ENCODE assay signal across 14 cellular contexts in genomic region chr4:876780-877179, GRCh38. TPM values are rescaled to one million over a fixed set of nuclear protein-coding genes. Genes with fewer than 3 reads are reported as not detected.
DNase-seq lines count a peak whose midpoint lies in the region; FAIRE-seq and TF ChIP-seq lines count a peak whose summit lies in the region.
"Had no signal": no experiment of that assay in that cellular context is flagged by ENCODE, and none has a peak within 500 bp of the region (broad histone marks: within the 10 kb centered on the region; RNA-seq: fewer than 3 reads in every experiment).

No MANE protein-coding gene starts in this region.

- H3F3A ChIP-seq in Loucy (ENCODE audit: low read depth): no peaks in the 10 kb centered on the region

- no peaks in the 10 kb centered on the region for H3K27me3 ChIP-seq in Loucy (ENCODE audit: insufficient read depth, low read length, poor library complexity, severe bottlenecking)

- H2AFZ ChIP-seq in Loucy (ENCODE audit: low read length): no peak overlapping the region

- no peak for DNase-seq in T-helper 2 cell treated with Interferon-gamma antibody and Interleukin-4, amounts not matched to agents 5 μg/mL and 100 μg/mL, for 36 hours (ENCODE audit: low spot score)
- DNase-seq in T-helper 2 cell: no peak
- DNase-seq in choroid plexus epithelial cell (ENCODE audit: low read depth): no peak
- no peak for DNase-seq in progenitor cell of endocrine pancreas (ENCODE audit: low spot score, unreplicated experiment)
- no peak for DNase-seq in kidney
- DNase-seq in DMS 273 (lab: John Stamatoyannopoulos, UW; ENCODE audit: unreplicated experiment): no peak
- no peak for DNase-seq in amygdala (lab: John Stamatoyannopoulos, UW)
- DNase-seq: activated CD4-positive, alpha-beta T cell treated with anti-CD3 and anti-CD28 coated beads for 4 hours; effector memory CD4-positive, alpha-beta T cell; EL; NCI-H226; Right ventricle myocardium superior had no signal

- no peak overlapping the region for H3K4me3 ChIP-seq in Loucy (ENCODE audit: low read length, poor library complexity, severe bottlenecking)
- H3K4me3 ChIP-seq in choroid plexus epithelial cell (ENCODE audit: low read depth, low read length): no peak overlapping the region
- H3K4me3 ChIP-seq in kidney (ENCODE audit: low read length in 2 of 2): no peak overlapping the region
- H3K4me3 ChIP-seq: A549 had no signal

- H3K9ac ChIP-seq in Loucy (ENCODE audit: low read depth, low read length, poor library complexity, severe bottlenecking) (no peak overlapping the region), kidney (ENCODE audit: low read length in 2 of 2) (no peak overlapping the region)

- no peak overlapping the region for H3K4me3 Mint-ChIP-seq in T-helper 2 cell treated with Interferon-gamma antibody and Interleukin-4, amounts not matched to agents 5 μg/mL and 100 μg/mL, for 36 hours
- H3K4me3 Mint-ChIP-seq in progenitor cell of endocrine pancreas (ENCODE audit: low read depth): no peak overlapping the region

- H3K9me3 ChIP-seq in Loucy (ENCODE audit: insufficient read depth, low read depth, low read length) (no peaks in the 10 kb centered on the region), kidney (ENCODE audit: control insufficient read depth in 1 of 2, low read length in 2 of 2) (no peaks in the 10 kb centered on the region)
- H3K9me3 ChIP-seq: A549 had no signal

- H4K20me1 ChIP-seq in Loucy (ENCODE audit: insufficient read depth, low read length, poor library complexity, severe bottlenecking): no peaks in the 10 kb centered on the region

- TF ChIP-seq CTCF in Loucy (conservative IDR thresholded peaks at IDR 0.05; ENCODE audit: low read length) (peak; percentile 45), choroid plexus epithelial cell (conservative IDR thresholded peaks at IDR 0.05; ENCODE audit: low read depth, low read length) (peak; percentile 42), progenitor cell of endocrine pancreas (IDR thresholded peaks at IDR 0.05; ENCODE audit: unreplicated experiment) (peak; percentile 29), kidney (IDR thresholded peaks at IDR 0.05; ENCODE audit: borderline replicate concordance, extremely low read depth, insufficient read depth) (no peak)

- H3K9me3 Mint-ChIP-seq in T-helper 2 cell treated with Interferon-gamma antibody and Interleukin-4, amounts not matched to agents 5 μg/mL and 100 μg/mL, for 36 hours: no peaks in the 10 kb centered on the region
- no peaks in the 10 kb centered on the region for H3K9me3 Mint-ChIP-seq in progenitor cell of endocrine pancreas (ENCODE audit: low read depth)

- no peaks in the 10 kb centered on the region for H3K9me2 ChIP-seq in Loucy (replicated peaks; ENCODE audit: low read depth, low read length)

- H3K4me1 ChIP-seq in Loucy (ENCODE audit: insufficient read depth, low read length, poor library complexity, severe bottlenecking) (no peaks in the 10 kb centered on the region), kidney (ENCODE audit: control insufficient read depth in 1 of 2, insufficient read depth in 1 of 2, low read depth in 1 of 2, low read length in 2 of 2) (peaks cover 0 to 7% of the 10 kb centered on the region in 2 donors)
- H3K4me1 ChIP-seq: A549 had no signal

- H3K36me3 Mint-ChIP-seq in T-helper 2 cell treated with Interferon-gamma antibody and Interleukin-4, amounts not matched to agents 5 μg/mL and 100 μg/mL, for 36 hours (ENCODE audit: low read depth): peaks cover 48% of the 10 kb centered on the region
- peaks cover 14% of the 10 kb centered on the region for H3K36me3 Mint-ChIP-seq in progenitor cell of endocrine pancreas (ENCODE audit: insufficient read depth)

- intact Hi-C loops in kidney (cut with DNase I): no loop called here

- H3K27me3 Mint-ChIP-seq in T-helper 2 cell treated with Interferon-gamma antibody and Interleukin-4, amounts not matched to agents 5 μg/mL and 100 μg/mL, for 36 hours (ENCODE audit: low read depth): no peaks in the 10 kb centered on the region
- H3K27me3 Mint-ChIP-seq in progenitor cell of endocrine pancreas: no peaks in the 10 kb centered on the region

- H3K4me1 Mint-ChIP-seq in T-helper 2 cell treated with Interferon-gamma antibody and Interleukin-4, amounts not matched to agents 5 μg/mL and 100 μg/mL, for 36 hours (ENCODE audit: low read depth): peaks cover 23% of the 10 kb centered on the region
- no peaks in the 10 kb centered on the region for H3K4me1 Mint-ChIP-seq in progenitor cell of endocrine pancreas (ENCODE audit: low read depth)

- no peak overlapping the region for H3K27ac ChIP-seq in kidney (ENCODE audit: low read depth in 2 of 2, low read length in 2 of 2)
- H3K27ac ChIP-seq: A549 had no signal

- H3K79me2 ChIP-seq in Loucy (ENCODE audit: insufficient read depth, low read length): no peaks in the 10 kb centered on the region

- FAIRE-seq in kidney (lab: Jason Lieb, UNC): no peak
- FAIRE-seq: A549 had no signal

- H3K27ac Mint-ChIP-seq in T-helper 2 cell treated with Interferon-gamma antibody and Interleukin-4, amounts not matched to agents 5 μg/mL and 100 μg/mL, for 36 hours: peak overlapping the region; percentile 39
- H3K27ac Mint-ChIP-seq in progenitor cell of endocrine pancreas: no peak overlapping the region

- H3K4me2 ChIP-seq in Loucy (ENCODE audit: low read depth, low read length, poor library complexity, severe bottlenecking): no peak overlapping the region
- H3K4me2 ChIP-seq: A549 had no signal

- H3K36me3 ChIP-seq in Loucy (ENCODE audit: insufficient read depth, low read length) (peaks cover 26% of the 10 kb centered on the region; the same call in 1 of the 2 replicates), kidney (ENCODE audit: control insufficient read depth in 1 of 2, insufficient read depth in 2 of 2, low read length in 2 of 2) (peaks cover 10 to 20% of the 10 kb centered on the region in 2 donors)

RNA-seq across cellular contexts. Expression of gene CPLX1, which starts 50.9 kb away (rescaled TPM):
- total RNA-seq in progenitor cell of endocrine pancreas (1.4 and 2.0 TPM in 2 replicates), kidney (10.2 TPM)
- polyA plus RNA-seq in kidney (ENCODE audit: insufficient read depth, low read depth, low replicate concordance): 3.9 TPM

RNA-seq across cellular contexts. Expression of gene GAK, which starts 55.3 kb away (rescaled TPM):
- total RNA-seq in progenitor cell of endocrine pancreas (116 and 119 TPM in 2 replicates), kidney (124 TPM)
- polyA plus RNA-seq in kidney (ENCODE audit: insufficient read depth, low read depth, low replicate concordance): 92.0 TPM

RNA-seq across cellular contexts. Expression of gene TMEM175, which starts 55.5 kb away (rescaled TPM):
- total RNA-seq in progenitor cell of endocrine pancreas (29.1 and 30.6 TPM in 2 replicates), kidney (31.1 TPM)
- 26.0 TPM for polyA plus RNA-seq in kidney (ENCODE audit: insufficient read depth, low read depth, low replicate concordance)
